ENCODE assay signal across 17 cellular contexts in genomic region chrX:20319054-20319453, GRCh38. TPM values are rescaled to one million over a fixed set of nuclear protein-coding genes. Genes with fewer than 3 reads are reported as not detected.
DNase-seq lines count a peak whose midpoint lies in the region; ATAC-seq and TF ChIP-seq lines count a peak whose summit lies in the region.
"Had no signal": no experiment of that assay in that cellular context is flagged by ENCODE, and none has a peak within 500 bp of the region (broad histone marks: within the 10 kb centered on the region; RNA-seq: fewer than 3 reads in every experiment).

No MANE protein-coding gene starts in this region.

- H3K4me3 ChIP-seq in CD4-positive, CD25-positive, alpha-beta regulatory T cell (ENCODE audit: low read depth, low read length): no peak overlapping the region
- no peak overlapping the region for H3K4me3 ChIP-seq in psoas muscle
- H3K4me3 ChIP-seq: GM12878, GM23248, K562 had no signal

- H3K18ac ChIP-seq in H9 (ENCODE audit: insufficient read length, low read depth, low read length): no peak overlapping the region

- no peaks in the 10 kb centered on the region for H3K79me2 ChIP-seq in H9 (ENCODE audit: insufficient read depth, low read length)

- peaks cover 4% of the 10 kb centered on the region for H3K27me3 Mint-ChIP-seq in CD4-positive, CD25-positive, alpha-beta regulatory T cell
- H3K27me3 Mint-ChIP-seq in activated B cell treated with CpG ODN at 0.5 μM for 24 hours (no peaks in the 10 kb centered on the region), H9 (ENCODE audit: low read depth) (peaks cover 13% of the 10 kb centered on the region)
- H3K27me3 Mint-ChIP-seq: CD4-positive, alpha-beta memory T cell had no signal

- no peak overlapping the region for H4K91ac ChIP-seq in H9 (ENCODE audit: insufficient read length, low read depth, low read length)

- no peak overlapping the region for H3K56ac ChIP-seq in H9 (ENCODE audit: insufficient read length, low read depth, low read length)

- no peak overlapping the region for H2BK15ac ChIP-seq in H9 (ENCODE audit: low read depth, low read length)

- no peak overlapping the region for H3K4me3 Mint-ChIP-seq in CD4-positive, CD25-positive, alpha-beta regulatory T cell
- H3K4me3 Mint-ChIP-seq in activated B cell treated with CpG ODN at 0.5 μM for 24 hours (no peak overlapping the region), H9 (no peak overlapping the region)
- H3K4me3 Mint-ChIP-seq: CD4-positive, alpha-beta memory T cell had no signal

- H3K23ac ChIP-seq in H9 (ENCODE audit: insufficient read length, low read depth, low read length): no peak overlapping the region

- no peaks in the 10 kb centered on the region for H3K23me2 ChIP-seq in H9 (ENCODE audit: insufficient read length, low read depth, low read length, poor library complexity, severe bottlenecking)

- no peak overlapping the region for H3T11ph ChIP-seq in H9 (ENCODE audit: low read length)

- H3K4ac ChIP-seq in H9 (ENCODE audit: low read depth, low read length): no peak overlapping the region

- WGBS in psoas muscle, 3 donors: 31 to 47% (median 43%) methylated on average over 4 of the region's 4 CpGs
- WGBS in H9 (ENCODE audit: extremely low coverage, insufficient read length, low lambda C conversion rate): no CpG with 5 or more reads among the region's 4 CpGs

- H4K5ac ChIP-seq in H9 (ENCODE audit: insufficient read length, low read depth, low read length): no peak overlapping the region

- H4K20me1 ChIP-seq in H9 (ENCODE audit: control insufficient read depth, insufficient read depth, insufficient read length): no peaks in the 10 kb centered on the region

- H3K9me3 ChIP-seq in CD4-positive, CD25-positive, alpha-beta regulatory T cell (ENCODE audit: control insufficient read depth in 2 of 2, low read length in 2 of 2): no peaks in the 10 kb centered on the region
- no peaks in the 10 kb centered on the region for H3K9me3 ChIP-seq in psoas muscle
- H3K9me3 ChIP-seq in H9 (ENCODE audit: control insufficient read depth, low read depth, low read length): peaks cover 53% of the 10 kb centered on the region

- no peak overlapping the region for H3K9ac ChIP-seq in H9 (ENCODE audit: extremely low read depth, insufficient read length, low read length)
- H3K9ac ChIP-seq: GM23248 had no signal

- peak overlapping the region in 2 of 3 donors; percentile 2 to 5 for H3K27ac Mint-ChIP-seq in CD4-positive, CD25-positive, alpha-beta regulatory T cell
- peak overlapping the region; percentile 41 for H3K27ac Mint-ChIP-seq in activated B cell treated with CpG ODN at 0.5 μM for 24 hours
- no peak overlapping the region for H3K27ac Mint-ChIP-seq in H9

- H4K8ac ChIP-seq in H9 (replicated peaks; ENCODE audit: insufficient read length, low read depth, low read length): no peak overlapping the region

- H3K27ac ChIP-seq in CD4-positive, CD25-positive, alpha-beta regulatory T cell (ENCODE audit: insufficient read depth, low read length, poor library complexity, severe bottlenecking): no peak overlapping the region
- H3K27ac ChIP-seq in psoas muscle (peak overlapping the region; percentile 13), H9 (ENCODE audit: insufficient read length, low read depth, low read length) (no peak overlapping the region)
- H3K27ac ChIP-seq: C4-2B, GM23248, HL-60 had no signal

- H2AFZ ChIP-seq in H9 (ENCODE audit: low read length): no peak overlapping the region
- H2AFZ ChIP-seq: GM23248 had no signal

- no peak overlapping the region for H2BK5ac ChIP-seq in H9 (ENCODE audit: insufficient read length, low read length)

- H3K36me3 ChIP-seq in CD4-positive, CD25-positive, alpha-beta regulatory T cell (ENCODE audit: control insufficient read depth, insufficient read depth, low read length): no peaks in the 10 kb centered on the region
- no peaks in the 10 kb centered on the region for H3K36me3 ChIP-seq in psoas muscle (ENCODE audit: insufficient read depth in 1 of 2, low read depth in 1 of 2)

- H2BK12ac ChIP-seq in H9 (ENCODE audit: insufficient read length, low read depth, low read length): no peak overlapping the region

- no peak overlapping the region for H3K14ac ChIP-seq in H9 (ENCODE audit: insufficient read depth, low read length)

- peaks cover 0 to 1% (median 0%) of the 10 kb centered on the region in 7 donors for H3K9me3 Mint-ChIP-seq in CD4-positive, CD25-positive, alpha-beta regulatory T cell
- no peaks in the 10 kb centered on the region for H3K9me3 Mint-ChIP-seq in activated B cell treated with CpG ODN at 0.5 μM for 24 hours
- H3K9me3 Mint-ChIP-seq in H9: peaks cover 65 to 71% of the 10 kb centered on the region in 2 experiments
- H3K9me3 Mint-ChIP-seq: CD4-positive, alpha-beta memory T cell had no signal

- intact Hi-C loops in activated B cell treated with CpG ODN at 0.5 μM for 24 hours (cut with micrococcal nuclease) (no loop called here), psoas muscle (cut with DNase I) (loop anchor here in 1 of 2 donors (10.0 kb wide), 1 partner anchor 54 kb away; the partner anchor contains the start of gene RPS6KA3)

- no peaks in the 10 kb centered on the region for H3K36me3 Mint-ChIP-seq in CD4-positive, CD25-positive, alpha-beta regulatory T cell
- no peaks in the 10 kb centered on the region for H3K36me3 Mint-ChIP-seq in activated B cell treated with CpG ODN at 0.5 μM for 24 hours (ENCODE audit: low read depth)
- peaks cover 0 to 3% (median 0%) of the 10 kb centered on the region in 3 experiments; a peak in 5 of 7 replicates for H3K36me3 Mint-ChIP-seq in H9 (ENCODE audit: insufficient read depth in 1 of 3, low read depth in 3 of 3)
- H3K36me3 Mint-ChIP-seq: CD4-positive, alpha-beta memory T cell had no signal

- H3K79me1 ChIP-seq in H9 (ENCODE audit: insufficient read depth, low read depth, low read length, poor library complexity, severe bottlenecking): no peaks in the 10 kb centered on the region

- H2AK5ac ChIP-seq in H9 (ENCODE audit: insufficient read length, low read length): no peak overlapping the region

- TF ChIP-seq CTCF in activated B cell treated with CpG ODN at 0.5 μM for 24 hours (IDR thresholded peaks at IDR 0.05) (no peak), psoas muscle (IDR thresholded peaks at IDR 0.05) (no peak), H9 (conservative IDR thresholded peaks at IDR 0.05) (no peak)

- CTCF ChIA-PET in activated B cell treated with CpG ODN at 0.5 μM for 24 hours (lab: Charles Lee): no interaction called here

- no peak for DNase-seq in CD4-positive, CD25-positive, alpha-beta regulatory T cell
- DNase-seq in activated B cell treated with CpG ODN at 0.5 μM for 24 hours (no peak), psoas muscle (no peak), iPS-NIHi11 (ENCODE audit: low spot score) (no peak), H9 (no peak), GDM1 (lab: John Stamatoyannopoulos, UW) (no peak)
- DNase-seq: ACHN; CD4-positive, alpha-beta memory T cell; DMS153; DMS79; GM23248; HCEC 1CT; IMR-90 had no signal

- H2BK120ac ChIP-seq in H9 (ENCODE audit: low read depth, low read length, poor library complexity, severe bottlenecking): no peak overlapping the region

- no peak overlapping the region for H3K4me2 ChIP-seq in H9 (ENCODE audit: insufficient read depth, insufficient read length, low read length)

- H3K4me1 Mint-ChIP-seq in CD4-positive, CD25-positive, alpha-beta regulatory T cell: peaks cover 0 to 19% (median 9%) of the 10 kb centered on the region in 4 donors
- H3K4me1 Mint-ChIP-seq in activated B cell treated with CpG ODN at 0.5 μM for 24 hours: peaks cover 50% of the 10 kb centered on the region
- H3K4me1 Mint-ChIP-seq in H9: no peaks in the 10 kb centered on the region

- H3K4me1 ChIP-seq in CD4-positive, CD25-positive, alpha-beta regulatory T cell (ENCODE audit: control insufficient read depth, insufficient read depth, low read length, poor library complexity, severe bottlenecking): peaks cover 3% of the 10 kb centered on the region
- H3K4me1 ChIP-seq in psoas muscle (peaks cover 8% of the 10 kb centered on the region), H9 (ENCODE audit: insufficient read depth, low read length) (no peaks in the 10 kb centered on the region)

- no peak for ATAC-seq in CD4-positive, CD25-positive, alpha-beta regulatory T cell (ENCODE audit: low read depth in 2 of 2)
- no peak for ATAC-seq in activated B cell treated with CpG ODN at 0.5 μM for 24 hours (ENCODE audit: low read depth)
- ATAC-seq in psoas muscle: peak; percentile 64 to 93 (median 78)
- ATAC-seq: GM12878, K562 had no signal

- H2BK20ac ChIP-seq in H9 (ENCODE audit: low read depth, low read length, poor library complexity, severe bottlenecking): no peak overlapping the region

- no peaks in the 10 kb centered on the region for H3K27me3 ChIP-seq in CD4-positive, CD25-positive, alpha-beta regulatory T cell (ENCODE audit: control insufficient read depth, insufficient read depth, low read length)
- H3K27me3 ChIP-seq in psoas muscle (ENCODE audit: insufficient read depth in 3 of 3, low read length in 2 of 3) (no peaks in the 10 kb centered on the region), H9 (ENCODE audit: insufficient read depth, low read length) (no peaks in the 10 kb centered on the region)

- POLR2A ChIA-PET in activated B cell treated with CpG ODN at 0.5 μM for 24 hours (lab: Charles Lee): no interaction called here

RNA-seq across cellular contexts. Expression of gene RPS6KA3, which starts 52.3 kb away (rescaled TPM):
- total RNA-seq in CD4-positive, CD25-positive, alpha-beta regulatory T cell: 56.1 TPM
- polyA plus RNA-seq in CD4-positive, CD25-positive, alpha-beta regulatory T cell: 10 to 100 TPM; 18.3 to 32.9 (median 21.4) TPM
- total RNA-seq in activated B cell treated with CpG ODN at 0.5 μM for 24 hours (36.1 and 40.5 TPM in 2 replicates), psoas muscle (10 to 100 TPM; 56.4 to 91.9 (median 77.2) TPM), H9 (2021) (9.2 and 9.8 TPM in 2 replicates)
- 10 to 100 TPM; 35.4 to 82.8 (median 39.1) TPM for polyA plus RNA-seq in psoas muscle

Comparison
In these comparisons a context has a peak if more than half of its experiments do, and no peak if none do; other contexts are left out.
1. ATAC-seq: peak in psoas muscle (4 of 4); none in CD4-positive, CD25-positive, alpha-beta regulatory T cell (0 of 2) and activated B cell treated with CpG ODN at 0.5 μM for 24 hours (single experiment).
2. H3K27ac Mint-ChIP-seq: peak in CD4-positive, CD25-positive, alpha-beta regulatory T cell (2 of 3) and activated B cell treated with CpG ODN at 0.5 μM for 24 hours (single experiment); none in H9 (0 of 3).